4 cellular contexts compared by ENCODE assay signal in genomic region chr10:122894261-122894944, GRCh38.
TF ChIP-seq lines count a peak whose summit lies in the region.

No MANE protein-coding gene starts in this region.

TF ChIP-seq in SK-N-SH treated with all-trans-retinoic acid at 6 μM for 48 hours, 23 proteins besides CTCF, POLR2A, EP300 and RAD21 (continues in another document):
- no peak for TF ChIP-seq OSR1 (CRISPR knock-in tag; IDR thresholded peaks at IDR 0.05)
- no peak for TF ChIP-seq ZNF8 (CRISPR knock-in tag; IDR thresholded peaks at IDR 0.05)
- no peak for TF ChIP-seq TSHZ2 (CRISPR knock-in tag; IDR thresholded peaks at IDR 0.05)
- TF ChIP-seq ESRRG (CRISPR knock-in tag; IDR thresholded peaks at IDR 0.05), result no peak
- TF ChIP-seq PPARA (CRISPR knock-in tag; IDR thresholded peaks at IDR 0.05; ENCODE audit: borderline replicate concordance), result no peak
- no peak for TF ChIP-seq ZNF70 (CRISPR knock-in tag; IDR thresholded peaks at IDR 0.05)
- TF ChIP-seq ISL1 (CRISPR knock-in tag; IDR thresholded peaks at IDR 0.05), result no peak
- TF ChIP-seq ZFP3 (CRISPR knock-in tag; IDR thresholded peaks at IDR 0.05), result no peak
- TF ChIP-seq, protein P1, sequence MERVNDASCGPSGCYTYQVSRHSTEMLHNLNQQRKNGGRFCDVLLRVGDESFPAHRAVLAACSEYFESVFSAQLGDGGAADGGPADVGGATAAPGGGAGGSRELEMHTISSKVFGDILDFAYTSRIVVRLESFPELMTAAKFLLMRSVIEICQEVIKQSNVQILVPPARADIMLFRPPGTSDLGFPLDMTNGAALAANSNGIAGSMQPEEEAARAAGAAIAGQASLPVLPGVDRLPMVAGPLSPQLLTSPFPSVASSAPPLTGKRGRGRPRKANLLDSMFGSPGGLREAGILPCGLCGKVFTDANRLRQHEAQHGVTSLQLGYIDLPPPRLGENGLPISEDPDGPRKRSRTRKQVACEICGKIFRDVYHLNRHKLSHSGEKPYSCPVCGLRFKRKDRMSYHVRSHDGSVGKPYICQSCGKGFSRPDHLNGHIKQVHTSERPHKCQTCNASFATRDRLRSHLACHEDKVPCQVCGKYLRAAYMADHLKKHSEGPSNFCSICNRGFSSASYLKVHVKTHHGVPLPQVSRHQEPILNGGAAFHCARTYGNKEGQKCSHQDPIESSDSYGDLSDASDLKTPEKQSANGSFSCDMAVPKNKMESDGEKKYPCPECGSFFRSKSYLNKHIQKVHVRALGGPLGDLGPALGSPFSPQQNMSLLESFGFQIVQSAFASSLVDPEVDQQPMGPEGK (CRISPR knock-in tag; IDR thresholded peaks at IDR 0.05; ENCODE audit: borderline replicate concordance), result no peak

TF ChIP-seq in SK-N-SH, 30 proteins besides CTCF, POLR2A, EP300 and RAD21:
- TF ChIP-seq FOSL2 (IDR thresholded peaks at IDR 0.05; ENCODE audit: borderline replicate concordance, low read depth) (no peak), GABPA (IDR thresholded peaks at IDR 0.05; ENCODE audit: low read depth) (no peak), MXI1 (IDR thresholded peaks at IDR 0.05; ENCODE audit: low read depth, low read length) (no peak), YY1 (IDR thresholded peaks at IDR 0.05; ENCODE audit: low read depth) (no peak), RXRA (IDR thresholded peaks at IDR 0.05; ENCODE audit: borderline replicate concordance, low read depth) (no peak), JUND (IDR thresholded peaks at IDR 0.05) (no peak), SMC3 (IDR thresholded peaks at IDR 0.05; ENCODE audit: low read depth, low read length) (no peak)
TF ChIP-seq in SK-N-SH: peak in this region for 0.

TF ChIP-seq in HCT116, 20 proteins besides CTCF, POLR2A, EP300 and RAD21:
- TF ChIP-seq ATF3 (IDR thresholded peaks at IDR 0.05) (no peak), YY1 (IDR thresholded peaks at IDR 0.05; ENCODE audit: extremely low read depth, insufficient replicate concordance, low read depth, low read length) (no peak), SRF (IDR thresholded peaks at IDR 0.05; ENCODE audit: low read depth) (no peak), ZFX (IDR thresholded peaks at IDR 0.05) (no peak), JUND (IDR thresholded peaks at IDR 0.05) (no peak), FOSL1 (IDR thresholded peaks at IDR 0.05; ENCODE audit: low read depth) (no peak), POLR2AphosphoS5 (IDR thresholded peaks at IDR 0.05; ENCODE audit: low read depth, low read length) (no peak), EGR1 (IDR thresholded peaks at IDR 0.05; ENCODE audit: low read depth) (no peak), TCF7L2 (IDR thresholded peaks at IDR 0.05; ENCODE audit: borderline replicate concordance, extremely low read depth, insufficient read depth, insufficient read length) (no peak), EZH2 (IDR thresholded peaks at IDR 0.05) (no peak), EZH2phosphoT487 (IDR thresholded peaks at IDR 0.05; ENCODE audit: borderline replicate concordance) (no peak), CEBPB (IDR thresholded peaks at IDR 0.05; ENCODE audit: low read depth) (no peak), SP1 (IDR thresholded peaks at IDR 0.05; ENCODE audit: low read depth) (no peak)
- TF ChIP-seq, protein P2, sequence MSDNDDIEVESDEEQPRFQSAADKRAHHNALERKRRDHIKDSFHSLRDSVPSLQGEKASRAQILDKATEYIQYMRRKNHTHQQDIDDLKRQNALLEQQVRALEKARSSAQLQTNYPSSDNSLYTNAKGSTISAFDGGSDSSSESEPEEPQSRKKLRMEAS (IDR thresholded peaks at IDR 0.05), result no peak

TF ChIP-seq in endothelial cell of umbilical vein, 7 proteins besides CTCF, POLR2A, EP300 and RAD21:
- no peak for TF ChIP-seq POLR2AphosphoS5 (IDR thresholded peaks at IDR 0.05; ENCODE audit: insufficient read depth, low read depth, low read length)
- no peak for TF ChIP-seq FOS (IDR thresholded peaks at IDR 0.05; ENCODE audit: borderline replicate concordance, insufficient read depth, low read length)
- TF ChIP-seq, protein P2 (IDR thresholded peaks at IDR 0.05; ENCODE audit: insufficient read depth, insufficient read length), result no peak
- no peak for TF ChIP-seq GATA2 (IDR thresholded peaks at IDR 0.05; ENCODE audit: insufficient read depth, insufficient read length, low read depth, low read length)
- TF ChIP-seq EZH2 (IDR thresholded peaks at IDR 0.05; ENCODE audit: borderline replicate concordance, low read depth, low read length, severe bottlenecking), result no peak
- TF ChIP-seq MYC (IDR thresholded peaks at IDR 0.05; ENCODE audit: low read depth, low read length), result no peak
- no peak for TF ChIP-seq JUN (IDR thresholded peaks at IDR 0.05; ENCODE audit: borderline replicate concordance, insufficient read depth, insufficient read length, low read depth)
TF ChIP-seq in endothelial cell of umbilical vein: peak in this region for 0.
